10 cellular contexts compared by ENCODE assay signal in the genomic region with DNA sequence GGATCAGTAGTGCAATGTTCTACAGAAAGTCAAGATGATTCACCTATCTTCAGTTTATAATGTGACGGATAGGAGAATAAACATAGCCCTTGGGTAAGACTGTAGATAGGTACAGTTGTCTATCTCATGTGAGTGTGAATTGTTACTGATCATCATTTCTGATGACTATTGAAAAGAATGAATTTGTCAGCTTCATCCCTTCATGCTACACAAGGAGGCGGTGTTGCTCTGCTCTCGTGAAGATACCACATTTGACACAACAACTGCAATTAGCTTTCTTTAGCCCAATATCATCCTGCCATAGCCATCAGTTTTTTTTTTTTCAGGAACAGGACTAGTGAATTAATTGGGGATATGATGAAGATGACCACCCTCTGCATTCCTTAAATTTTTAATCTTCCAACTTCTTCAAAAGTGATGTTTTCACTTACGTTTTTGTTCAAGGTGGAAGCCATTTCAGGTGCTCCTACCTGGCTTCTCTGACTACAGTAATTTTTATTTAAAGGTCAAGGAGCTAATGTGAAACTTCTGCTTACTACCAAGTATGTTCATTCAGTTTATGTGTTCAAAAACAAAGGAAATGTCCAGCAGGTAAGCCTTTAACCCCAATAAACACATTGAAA.
DNase-seq lines count a peak whose midpoint lies in the region; ATAC-seq, FAIRE-seq and TF ChIP-seq lines count a peak whose summit lies in the region.
"Had no signal": no experiment of that assay in that cellular context is flagged by ENCODE, and none has a peak within 500 bp of the region (broad histone marks: within the 10 kb centered on the region; RNA-seq: fewer than 3 reads in every experiment).

No MANE protein-coding gene starts in this region.

- H2BK15ac ChIP-seq in IMR-90 (ENCODE audit: low read depth, low read length), result peak overlapping the region; percentile 85; the same call in 2 of the 3 replicates

- ATAC-seq in IMR-90 (ENCODE audit: low read depth), result peak; percentile 80
- peak; percentile 64; the same call in 2 of the 3 replicates for ATAC-seq in K562
- peak in 1 of 2 donors; percentile 68 for ATAC-seq in lower lobe of right lung
- ATAC-seq: activated T-cell treated with anti-CD3 and anti-CD28 coated beads, Interleukin-2, amount 50 U/mL, for 72 hours had no signal

- H2BK120ac ChIP-seq in IMR-90 (ENCODE audit: low read depth, low read length), result peak overlapping the region; percentile 88

- intact Hi-C loops in Caco-2 (cut with micrococcal nuclease; ENCODE audit: unreplicated experiment) (loop anchor here (1.0 to 2.0 kb wide), 3 partner anchors 73 to 966 kb away; no protein-coding TSS in a partner anchor), IMR-90 (cut with micrococcal nuclease) (loop anchor here (1.0 to 10.0 kb wide), 6 partner anchors 92 to 956 kb away; no protein-coding TSS in a partner anchor), K562 (cut with micrococcal nuclease) (loop anchor here (10.0 kb wide), 2 partner anchors 162 to 962 kb away; no protein-coding TSS in a partner anchor), lower lobe of right lung (cut with DNase I) (no loop called here), dorsolateral prefrontal cortex (cut with DNase I) (no loop called here)

- no peak overlapping the region for H3K27ac Mint-ChIP-seq in Caco-2 (ENCODE audit: unreplicated experiment)
- H3K27ac Mint-ChIP-seq: activated T-cell treated with anti-CD3 and anti-CD28 coated beads, Interleukin-2, amount 50 U/mL, for 72 hours had no signal

- H3K23ac ChIP-seq in IMR-90 (ENCODE audit: low read depth, low read length), result no peak overlapping the region

- no peak overlapping the region for H3K4me3 ChIP-seq in Caco-2 (ENCODE audit: low read depth, low read length)
- H3K4me3 ChIP-seq in IMR-90 (ENCODE audit: insufficient read depth, low read depth, low read length), result no peak overlapping the region
- H3K4me3 ChIP-seq in K562, result no peak overlapping the region
- no peak overlapping the region for H3K4me3 ChIP-seq in lower lobe of right lung
- no peak overlapping the region for H3K4me3 ChIP-seq in dorsolateral prefrontal cortex

- no peaks in the 10 kb centered on the region for H3K36me3 Mint-ChIP-seq in Caco-2 (ENCODE audit: insufficient read depth, unreplicated experiment)

- FAIRE-seq in K562 (lab: Jason Lieb, UNC), result peak; percentile 61

- H3K36me3 ChIP-seq in Caco-2 (ENCODE audit: control insufficient read depth, insufficient read depth, low read length), result no peaks in the 10 kb centered on the region
- H3K36me3 ChIP-seq in IMR-90 (ENCODE audit: control insufficient read depth, insufficient read depth, low read length), result no peaks in the 10 kb centered on the region
- H3K36me3 ChIP-seq in K562 (ENCODE audit: control insufficient read depth, insufficient read depth, low read length), result no peaks in the 10 kb centered on the region
- H3K36me3 ChIP-seq in lower lobe of right lung, result no peaks in the 10 kb centered on the region

- H3K9me3 ChIP-seq in Caco-2, result no peaks in the 10 kb centered on the region
- no peaks in the 10 kb centered on the region; the same call in 1 of the 2 replicates for H3K9me3 ChIP-seq in IMR-90 (ENCODE audit: control insufficient read depth, insufficient read depth, low read length)
- no peaks in the 10 kb centered on the region for H3K9me3 ChIP-seq in K562 (replicated peaks; ENCODE audit: control insufficient read depth, insufficient read depth, low read depth, low read length)
- H3K9me3 ChIP-seq in lower lobe of right lung, result no peaks in the 10 kb centered on the region

- H3K27ac ChIP-seq in IMR-90 (ENCODE audit: insufficient read depth, low read length) (no peak overlapping the region), K562 (ENCODE audit: extremely low read depth, low read depth, low read length) (no peak overlapping the region), lower lobe of right lung (no peak overlapping the region), dorsolateral prefrontal cortex (no peak overlapping the region)

- H2BK5ac ChIP-seq in IMR-90 (ENCODE audit: low read depth, low read length, poor library complexity, severe bottlenecking), result peak overlapping the region; percentile 55

- no peak overlapping the region for H3K4me2 ChIP-seq in IMR-90 (ENCODE audit: low read depth, low read length)
- H3K4me2 ChIP-seq in K562 (ENCODE audit: insufficient read depth, low read length), result no peak overlapping the region

- no peak overlapping the region for H3K9ac ChIP-seq in IMR-90 (ENCODE audit: low read depth, low read length)
- no peak overlapping the region for H3K9ac ChIP-seq in K562 (ENCODE audit: insufficient read depth in 1 of 2, low read depth in 2 of 2, low read length in 2 of 2)

- H3K9me1 ChIP-seq in IMR-90 (ENCODE audit: insufficient read depth, low read length) (0 out of 2 replicates have a peak, but pooled peaks cover 3% of the 10 kb centered on the region), K562 (ENCODE audit: control insufficient read depth, insufficient read depth, low read length) (no peaks in the 10 kb centered on the region)

- H2BK20ac ChIP-seq in IMR-90 (ENCODE audit: low read depth, low read length), result peak overlapping the region; percentile 81

- H3K27me3 Mint-ChIP-seq in Caco-2 (ENCODE audit: insufficient read depth, unreplicated experiment), result peaks cover 3% of the 10 kb centered on the region

- H4K91ac ChIP-seq in IMR-90 (ENCODE audit: insufficient read depth, low read depth, low read length), result peak overlapping the region; percentile 69; the same call in 1 of the 2 replicates

- no peaks in the 10 kb centered on the region for H3K9me3 Mint-ChIP-seq in Caco-2 (ENCODE audit: unreplicated experiment)
- H3K9me3 Mint-ChIP-seq: activated T-cell treated with anti-CD3 and anti-CD28 coated beads, Interleukin-2, amount 50 U/mL, for 72 hours had no signal

- H3K56ac ChIP-seq in IMR-90 (ENCODE audit: extremely low read depth, insufficient read depth, low read length), result no peak overlapping the region

- H4K5ac ChIP-seq in IMR-90 (ENCODE audit: low read depth, low read length), result peak overlapping the region; percentile 86; the same call in 1 of the 2 replicates

- TF ChIP-seq EP300 in K562 (IDR thresholded peaks at IDR 0.05; ENCODE audit: low read length), result no peak

- in situ Hi-C loops in IMR-90 (cut with MboI; ENCODE audit: low sequenced_read_pairs) (loop anchor here (5.0 kb wide), 2 partner anchors 170 to 955 kb away; no protein-coding TSS in a partner anchor), K562 (cut with MboI) (loop anchor here (5.0 kb wide), 1 partner anchor 80 kb away; no protein-coding TSS in a partner anchor)

- H4K20me1 ChIP-seq in IMR-90 (ENCODE audit: insufficient read depth, low read length), result no peaks in the 10 kb centered on the region
- no peaks in the 10 kb centered on the region for H4K20me1 ChIP-seq in K562 (replicated peaks; ENCODE audit: control insufficient read depth, insufficient read depth, low read length)

- TF ChIP-seq RAD21 in IMR-90 (IDR thresholded peaks at IDR 0.05; ENCODE audit: low read length) (peak; percentile 96), K562 (CRISPR knock-in tag; conservative IDR thresholded peaks at IDR 0.05 in 1 of 2, IDR thresholded peaks at IDR 0.05 in 1 of 2) (peak; percentile 47 to 69; a peak in 3 of 4 replicates)

- H4K8ac ChIP-seq in IMR-90 (ENCODE audit: low read depth in 2 of 2, low read length in 2 of 2), result peak overlapping the region; percentile 29 to 63; a peak in 3 of 4 replicates

- no peaks in the 10 kb centered on the region for H3K79me1 ChIP-seq in IMR-90 (ENCODE audit: low read depth in 1 of 2, low read length in 2 of 2)

- peak; percentile 43 to 55 for TF ChIP-seq CTCF in Caco-2 (IDR thresholded peaks at IDR 0.05; ENCODE audit: insufficient read depth in 1 of 2, low read depth in 1 of 2, low read length in 1 of 2, severe bottlenecking in 1 of 2, unreplicated experiment in 1 of 2)
- TF ChIP-seq CTCF in IMR-90 (conservative IDR thresholded peaks at IDR 0.05; ENCODE audit: low read depth, low read length), result peak; percentile 90
- peak; percentile 31 to 56 (median 42); a peak in 4 of 6 replicates for TF ChIP-seq CTCF in K562 (IDR thresholded peaks at IDR 0.05 in 2 of 3, conservative IDR thresholded peaks at IDR 0.05 in 1 of 3; ENCODE audit: insufficient read depth in 2 of 3, low read depth in 1 of 3, low read length in 3 of 3)
- TF ChIP-seq CTCF in lower lobe of right lung (IDR thresholded peaks at IDR 0.05), result peak; percentile 36
- peak in 7 of 56 donors; percentile 9 to 27 (median 16) for TF ChIP-seq CTCF in dorsolateral prefrontal cortex (IDR thresholded peaks at IDR 0.05 in 54 of 56, conservative IDR thresholded peaks at IDR 0.05 in 2 of 56; ENCODE audit: low read depth in 1 of 56, partially characterized antibody in 56 of 56)

- no peak overlapping the region for H2AK5ac ChIP-seq in IMR-90 (ENCODE audit: low read depth, low read length)

- H2AK9ac ChIP-seq in IMR-90 (replicated peaks; ENCODE audit: low read depth, low read length, poor library complexity), result no peak overlapping the region

- no peaks in the 10 kb centered on the region for H3K4me1 Mint-ChIP-seq in Caco-2 (ENCODE audit: low read depth, unreplicated experiment)

- H3K4me3 Mint-ChIP-seq in Caco-2 (ENCODE audit: unreplicated experiment), result no peak overlapping the region
- H3K4me3 Mint-ChIP-seq: activated T-cell treated with anti-CD3 and anti-CD28 coated beads, Interleukin-2, amount 50 U/mL, for 72 hours had no signal

- dilution Hi-C loops in IMR-90 (cut with HindIII; ENCODE audit: low sequenced_read_pairs, unreplicated experiment), result no loop called here

- no peaks in the 10 kb centered on the region for H3K27me3 ChIP-seq in Caco-2 (replicated peaks; ENCODE audit: control insufficient read depth, insufficient read depth, low read length)
- H3K27me3 ChIP-seq in IMR-90 (ENCODE audit: control insufficient read depth, insufficient read depth, low read length), result no peaks in the 10 kb centered on the region
- H3K27me3 ChIP-seq in K562 (ENCODE audit: control insufficient read depth in 2 of 2, insufficient read depth in 2 of 2, low read length in 2 of 2), result no peaks in the 10 kb centered on the region
- H3K27me3 ChIP-seq in lower lobe of right lung (ENCODE audit: low read depth), result no peaks in the 10 kb centered on the region
- peaks cover 0 to 6% (median 0%) of the 10 kb centered on the region in 45 donors for H3K27me3 ChIP-seq in dorsolateral prefrontal cortex

- DNase-seq in Caco-2 (peak in 1 of 2 experiments; percentile 13), IMR-90 (peak; percentile 72), K562 (ENCODE audit: extremely low read depth in 1 of 4, low spot score in 3 of 4) (peak; percentile 11 to 17 (median 13)), lower lobe of right lung (no peak), superior temporal gyrus (ENCODE audit: extremely low spot score) (no peak), NCI-H2227 (lab: John Stamatoyannopoulos, UW; ENCODE audit: unreplicated experiment) (no peak), NCI-H1694 treated with DMSO at 0.1 percent for 48 hours (lab: John Stamatoyannopoulos, UW) (no peak), dorsolateral prefrontal cortex (no peak)
- DNase-seq: activated T-cell treated with anti-CD3 and anti-CD28 coated beads, Interleukin-2, amount 50 U/mL, for 72 hours; NCI-H1092 had no signal

- POLR2A ChIA-PET in Caco-2 (lab: Charles Lee), result no interaction called here
- POLR2A ChIA-PET in IMR-90 (lab: Charles Lee; ENCODE audit: unreplicated experiment), result no interaction called here
- POLR2A ChIA-PET in K562 (lab: Yijun Ruan, JAX), result interaction anchor here (0.7 kb wide), 1 partner anchor 30 kb away, joined by 3 read pairs; no protein-coding TSS in a partner anchor

- BruUV-seq in Caco-2 (replicated peaks; lab: Mats Ljungman, UMichigan) (no TSS peak), IMR-90 (replicated peaks; lab: Mats Ljungman, UMichigan) (no TSS peak), K562 (replicated peaks; lab: Mats Ljungman, UMichigan) (no TSS peak)

- H3K79me2 ChIP-seq in K562 (ENCODE audit: control insufficient read depth, insufficient read depth, low read length), result no peaks in the 10 kb centered on the region

- H3K4me1 ChIP-seq in Caco-2 (no peaks in the 10 kb centered on the region), IMR-90 (ENCODE audit: control insufficient read depth, insufficient read depth, low read length) (peaks cover 2% of the 10 kb centered on the region; the same call in 1 of the 2 replicates), K562 (replicated peaks in 1 of 2; ENCODE audit: control insufficient read depth in 2 of 2, insufficient read depth in 2 of 2, low read length in 2 of 2) (no peaks in the 10 kb centered on the region), lower lobe of right lung (no peaks in the 10 kb centered on the region)

- WGBS in IMR-90 (ENCODE audit: extremely low coverage in 2 of 2, insufficient read length in 1 of 2), 2 experiments, result no CpG with 5 or more reads among the region's 4 CpGs
- 0% methylated on average over 4 of the region's 4 CpGs for WGBS in K562 (ENCODE audit: insufficient coverage, low coverage, missing lambda C conversion rate)

- H2AFZ ChIP-seq in IMR-90 (replicated peaks; ENCODE audit: low read length, poor library complexity) (no peak overlapping the region), K562 (ENCODE audit: low read depth, low read length) (no peak overlapping the region)

- peak; percentile 50; the same call in 1 of the 2 replicates for TF ChIP-seq POLR2A in IMR-90 (IDR thresholded peaks at IDR 0.05; ENCODE audit: low read depth, low read length)
- no peak for TF ChIP-seq POLR2A in K562 (conservative IDR thresholded peaks at IDR 0.05)

- peak overlapping the region; percentile 92; the same call in 1 of the 2 replicates for H3K18ac ChIP-seq in IMR-90 (ENCODE audit: low read depth, low read length)

- CTCF ChIA-PET in Caco-2 (lab: Charles Lee) (interaction anchor here (0.7 to 1.0 kb wide), 6 partner anchors 26 to 447 kb away, joined by 3 to 4 read pairs (median 3); no protein-coding TSS in a partner anchor), IMR-90 (lab: Yijun Ruan, JAX) (interaction anchor here (0.6 to 1.5 kb wide), 9 partner anchors 14 to 981 kb away, joined by 3 to 6 read pairs (median 5); no protein-coding TSS in a partner anchor), K562 (lab: Yijun Ruan, JAX; ENCODE audit: low intra/inter-chr PET ratio) (interaction anchor here (0.7 kb wide), 1 partner anchor 160 kb away, joined by 3 read pairs; no protein-coding TSS in a partner anchor)

- H3K14ac ChIP-seq in IMR-90 (replicated peaks; ENCODE audit: low read depth, low read length), result 0 out of 2 replicates have a peak overlapping the region, but pooled peaks have one; percentile 19

- H3K4ac ChIP-seq in IMR-90 (ENCODE audit: low read depth, low read length), result peak overlapping the region; percentile 57; the same call in 1 of the 2 replicates

Comparison
In these comparisons a context has a peak if more than half of its experiments do, and no peak if none do; other contexts are left out.
1. DNase-seq: peak in IMR-90 (single experiment) and K562 (4 of 4); none in lower lobe of right lung (single experiment), superior temporal gyrus (single experiment), NCI-H2227 (single experiment), NCI-H1694 treated with DMSO at 0.1 percent for 48 hours (single experiment) and dorsolateral prefrontal cortex (0 of 10).
2. intact Hi-C loops: an anchor here in Caco-2 (1.0 to 2.0 kb wide), IMR-90 (1.0 to 10.0 kb wide) and K562 (10.0 kb wide); none called in lower lobe of right lung and dorsolateral prefrontal cortex.